ENCODE assay signal across 20 cellular contexts in genomic region chr7:2132243-2132642, GRCh38.
"Had no signal": no experiment of that assay in that cellular context is flagged by ENCODE, and none has a peak within 500 bp of the region (broad histone marks: within the 10 kb centered on the region; RNA-seq: fewer than 3 reads in every experiment).

No MANE protein-coding gene starts in this region.

- H3K4me3 ChIP-seq: SJSA1, SK-N-MC had no signal

- H3K4me1 ChIP-seq: SJSA1 had no signal

- DNase-seq: KBM-7, MV-4-11, NCI-H1048, NCI-H1105, NCI-H1417, NCI-H1436 treated with DMSO at 0.1 percent for 48 hours, NCI-H1694, NCI-H187 treated with DMSO at 0.1 percent for 48 hours, NCI-H2029 treated with DMSO at 0.1 percent for 48 hours, NCI-H2171 treated with DMSO at 0.1 percent for 48 hours, NCI-H345, NCI-H446 treated with DMSO at 0.1 percent for 48 hours, NCI-H510A treated with DMSO at 0.1 percent for 48 hours, NCI-H526, NCI-H748 treated with DMSO at 0.1 percent for 48 hours, Right ventricle myocardium superior, RPMI8226, SIG-M5 had no signal

- H3K36me3 ChIP-seq: SJSA1 had no signal

- H3K9me3 ChIP-seq: SJSA1 had no signal

- H3K27me3 ChIP-seq: SJSA1 had no signal

- H3K27ac ChIP-seq: SJSA1, SK-N-MC had no signal
